9 cellular contexts compared by ENCODE assay signal in genomic region chr11:119363874-119364590, GRCh38. TPM values are rescaled to one million over a fixed set of nuclear protein-coding genes. Genes with fewer than 3 reads are reported as not detected.
DNase-seq lines count a peak whose midpoint lies in the region; ATAC-seq, FAIRE-seq and TF ChIP-seq lines count a peak whose summit lies in the region.
"Had no signal": no experiment of that assay in that cellular context is flagged by ENCODE, and none has a peak within 500 bp of the region (broad histone marks: within the 10 kb centered on the region; RNA-seq: fewer than 3 reads in every experiment).

No MANE protein-coding gene starts in this region.

- peaks cover 58 to 83% (median 75%) of the 10 kb centered on the region in 4 donors for H3K4me1 ChIP-seq in stomach

- H3K27me3 ChIP-seq in stomach, result peaks cover 0 to 31% (median 20%) of the 10 kb centered on the region in 3 donors

- WGBS in stomach, 5 donors, result 3 to 18% (median 4%) methylated on average over 7 to 88 of the region's 88 CpGs

- no peaks in the 10 kb centered on the region for H3K9me3 Mint-ChIP-seq in activated T-cell treated with anti-CD3 and anti-CD28 coated beads, Interleukin-2, amount 50 U/mL, for 24 hours
- H3K9me3 Mint-ChIP-seq in naive B cell, result peaks cover 0 to 3% (median 0%) of the 10 kb centered on the region in 7 donors

- TF ChIP-seq EP300 in stomach (IDR thresholded peaks at IDR 0.05), result no peak

- no peak overlapping the region for H3K27ac Mint-ChIP-seq in activated T-cell treated with anti-CD3 and anti-CD28 coated beads, Interleukin-2, amount 50 U/mL, for 24 hours
- peak overlapping the region in 3 of 6 donors; percentile 24 to 94 (median 94) for H3K27ac Mint-ChIP-seq in naive B cell

- H3K4me1 Mint-ChIP-seq in activated T-cell treated with anti-CD3 and anti-CD28 coated beads, Interleukin-2, amount 50 U/mL, for 24 hours (ENCODE audit: low read depth), result peaks cover 28% of the 10 kb centered on the region
- peaks cover 16 to 27% (median 16%) of the 10 kb centered on the region in 3 donors for H3K4me1 Mint-ChIP-seq in naive B cell

- peak; percentile 28 for ATAC-seq in esophagus mucosa
- ATAC-seq in naive B cell (ENCODE audit: low read depth in 2 of 2), result peak; percentile 84 to 86
- ATAC-seq in HG03354 (IDR thresholded peaks at IDR 0.05; ENCODE audit: poor library complexity, severe bottlenecking, unreplicated experiment), result no peak
- no peak for ATAC-seq in GM21825 (IDR thresholded peaks at IDR 0.05; ENCODE audit: unreplicated experiment)

- DNase-seq in GM18507 (ENCODE audit: extremely low spot score, insufficient read length, low read depth) (peak; percentile 62), NCI-H460 (ENCODE audit: extremely low read depth, low read depth) (peak; percentile 32), naive B cell (peak; percentile 52), stomach (peak; percentile 70)
- peak; percentile 79 for DNase-seq in activated T-cell treated with anti-CD3 and anti-CD28 coated beads, Interleukin-2, amount 50 U/mL, for 24 hours

- no peak overlapping the region for H3K4me3 Mint-ChIP-seq in activated T-cell treated with anti-CD3 and anti-CD28 coated beads, Interleukin-2, amount 50 U/mL, for 24 hours
- H3K4me3 Mint-ChIP-seq in naive B cell, result peak overlapping the region; percentile 44 to 91 (median 86)

- H3K36me3 Mint-ChIP-seq in activated T-cell treated with anti-CD3 and anti-CD28 coated beads, Interleukin-2, amount 50 U/mL, for 24 hours (ENCODE audit: low read depth), result no peaks in the 10 kb centered on the region
- H3K36me3 Mint-ChIP-seq in naive B cell, result peaks cover 0 to 9% of the 10 kb centered on the region in 2 donors

- no peaks in the 10 kb centered on the region for H3K9me3 ChIP-seq in stomach

- no peak for TF ChIP-seq POLR2A in stomach (IDR thresholded peaks at IDR 0.05)

- H3K27me3 Mint-ChIP-seq in activated T-cell treated with anti-CD3 and anti-CD28 coated beads, Interleukin-2, amount 50 U/mL, for 24 hours, result peaks cover 62% of the 10 kb centered on the region
- peaks cover 41 to 69% (median 62%) of the 10 kb centered on the region in 3 donors for H3K27me3 Mint-ChIP-seq in naive B cell

- peak overlapping the region; percentile 50 to 59 (median 56) for H3K4me3 ChIP-seq in stomach

- no peak for FAIRE-seq in GM18507 (lab: Jason Lieb, UNC)

- TF ChIP-seq CTCF in stomach (IDR thresholded peaks at IDR 0.05), result no peak

- intact Hi-C loops in stomach (cut with DNase I; ENCODE audit: low total_unique reads), result no loop called here

- H3K36me3 ChIP-seq in stomach, result peaks cover 0 to 11% (median 6%) of the 10 kb centered on the region in 4 donors

- peak overlapping the region; percentile 2 to 93 (median 84) for H3K27ac ChIP-seq in stomach
- H3K27ac ChIP-seq: VCaP had no signal

RNA-seq across cellular contexts. Expression of gene USP2, which starts 17.5 kb away (rescaled TPM):
- total RNA-seq in NCI-H460 (2014; rRNA removed; shearing (Covaris generic)), result 0.17 and 0.27 TPM in 2 replicates
- 0.17 and 0.51 TPM in 2 replicates for polyA plus RNA-seq in NCI-H460 (2014; cell fraction: nucleus; rRNA removed)
- total RNA-seq in esophagus mucosa (2.8 TPM), stomach (10 to 100 TPM in 1 of 5 donors, 1 to 10 TPM in 4; 1.4 to 17.4 (median 3.1) TPM)
- polyA plus RNA-seq in naive B cell (ENCODE audit: low read depth in 6 of 6) (not detected), stomach (1 to 10 TPM; 1.4 to 7.8 (median 2.6) TPM)

RNA-seq across cellular contexts. Expression of gene MFRP, which starts 17.5 kb away (rescaled TPM):
- total RNA-seq in NCI-H460 (2014; rRNA removed; shearing (Covaris generic)), result not detected in 2 replicates
- polyA plus RNA-seq in NCI-H460 (2014; cell fraction: nucleus; rRNA removed), result not detected in 2 replicates
- total RNA-seq in esophagus mucosa (not detected), stomach (not detected)
- polyA plus RNA-seq in naive B cell (ENCODE audit: low read depth in 6 of 6) (not detected), stomach (not detected)

RNA-seq across cellular contexts. Expression of gene C1QTNF5, which starts 23.3 kb away (rescaled TPM):
- total RNA-seq in NCI-H460 (2014; rRNA removed; shearing (Covaris generic)), result not detected in 2 replicates
- not detected in 2 replicates for polyA plus RNA-seq in NCI-H460 (2014; cell fraction: nucleus; rRNA removed)
- total RNA-seq in esophagus mucosa (2.0 TPM), stomach (100 to 1,000 TPM in 1 of 5 donors, 10 to 100 TPM in 4; 11.4 to 169 (median 17.4) TPM)
- polyA plus RNA-seq in naive B cell (ENCODE audit: low read depth in 6 of 6) (not detected), stomach (10 to 100 TPM; 12.7 to 30.3 (median 20.6) TPM)

RNA-seq across cellular contexts. Expression of gene RNF26, which starts 29.7 kb away (rescaled TPM):
- total RNA-seq in NCI-H460 (2014; rRNA removed; shearing (Covaris generic)), result 6.1 and 7.7 TPM in 2 replicates
- polyA plus RNA-seq in NCI-H460 (2014; cell fraction: nucleus; rRNA removed), result 5.6 and 5.7 TPM in 2 replicates
- 22.2 TPM for total RNA-seq in esophagus mucosa
- polyA plus RNA-seq in naive B cell (ENCODE audit: low read depth in 6 of 6), result 10 to 100 TPM; 48.8 to 98.6 (median 58.0) TPM
- 10 to 100 TPM in 2 of 5 donors, 1 to 10 TPM in 2, not detected in 1; 1.3 to 45.8 (median 11.7) TPM for total RNA-seq in stomach
- polyA plus RNA-seq in stomach, result 10 to 100 TPM in 2 of 3 donors, 1 to 10 TPM in 1; 7.0 to 14.8 (median 10.3) TPM

RNA-seq across cellular contexts. Expression of gene MCAM, which starts 47.1 kb away (rescaled TPM):
- total RNA-seq in NCI-H460 (2014; rRNA removed; shearing (Covaris generic)), result 187 and 195 TPM in 2 replicates
- 1,190 and 1,484 TPM in 2 replicates for polyA plus RNA-seq in NCI-H460 (2014; cell fraction: nucleus; rRNA removed)
- total RNA-seq in esophagus mucosa, result 25.0 TPM
- not detected for polyA plus RNA-seq in naive B cell (ENCODE audit: low read depth in 6 of 6)
- total RNA-seq in stomach, result 100 to 1,000 TPM in 3 of 5 donors, 10 to 100 TPM in 2; 49.6 to 379 (median 111) TPM
- polyA plus RNA-seq in stomach, result 10 to 100 TPM in 2 of 3 donors, 1 to 10 TPM in 1; 7.3 to 54.8 (median 16.0) TPM

Comparison
In these comparisons a context has a peak if more than half of its experiments do, and no peak if none do; other contexts are left out.
1. ATAC-seq: peak in esophagus mucosa (single experiment) and naive B cell (2 of 2); none in HG03354 (single experiment) and GM21825 (single experiment).
2. Peak in every context shown above with its lines, with median percentiles within 50 percentile points of each other: DNase-seq.